ENCODE assay signal across 1 cellular context in the genomic region with DNA sequence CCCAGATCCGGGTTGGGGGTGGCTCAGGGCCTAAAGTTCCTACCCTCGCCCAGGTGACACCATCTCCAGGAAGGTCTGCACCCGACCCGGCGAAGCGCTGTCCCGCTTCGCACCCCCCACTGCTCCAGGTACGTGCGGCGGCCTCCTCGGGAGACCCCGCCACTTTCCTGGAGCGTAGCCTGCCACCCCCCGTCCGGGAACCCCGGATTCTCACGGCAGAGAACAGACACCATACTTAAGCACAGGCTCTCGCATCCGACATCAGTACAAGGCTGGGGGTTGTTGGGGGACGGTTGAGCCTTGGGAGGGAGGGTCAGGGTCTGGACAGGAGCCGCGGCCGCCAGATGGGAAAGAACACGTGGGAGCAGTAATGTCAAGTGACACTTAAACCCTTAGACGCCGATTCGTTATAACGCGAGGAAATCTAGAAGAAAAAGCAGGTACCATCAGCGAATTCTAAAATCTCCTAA.
TF ChIP-seq lines count a peak whose summit lies in the region.

No MANE protein-coding gene starts in this region.

TF ChIP-seq in GM12878, 131 proteins besides CTCF, POLR2A, EP300 and RAD21 (continued from another document):
- TF ChIP-seq, protein P1, sequence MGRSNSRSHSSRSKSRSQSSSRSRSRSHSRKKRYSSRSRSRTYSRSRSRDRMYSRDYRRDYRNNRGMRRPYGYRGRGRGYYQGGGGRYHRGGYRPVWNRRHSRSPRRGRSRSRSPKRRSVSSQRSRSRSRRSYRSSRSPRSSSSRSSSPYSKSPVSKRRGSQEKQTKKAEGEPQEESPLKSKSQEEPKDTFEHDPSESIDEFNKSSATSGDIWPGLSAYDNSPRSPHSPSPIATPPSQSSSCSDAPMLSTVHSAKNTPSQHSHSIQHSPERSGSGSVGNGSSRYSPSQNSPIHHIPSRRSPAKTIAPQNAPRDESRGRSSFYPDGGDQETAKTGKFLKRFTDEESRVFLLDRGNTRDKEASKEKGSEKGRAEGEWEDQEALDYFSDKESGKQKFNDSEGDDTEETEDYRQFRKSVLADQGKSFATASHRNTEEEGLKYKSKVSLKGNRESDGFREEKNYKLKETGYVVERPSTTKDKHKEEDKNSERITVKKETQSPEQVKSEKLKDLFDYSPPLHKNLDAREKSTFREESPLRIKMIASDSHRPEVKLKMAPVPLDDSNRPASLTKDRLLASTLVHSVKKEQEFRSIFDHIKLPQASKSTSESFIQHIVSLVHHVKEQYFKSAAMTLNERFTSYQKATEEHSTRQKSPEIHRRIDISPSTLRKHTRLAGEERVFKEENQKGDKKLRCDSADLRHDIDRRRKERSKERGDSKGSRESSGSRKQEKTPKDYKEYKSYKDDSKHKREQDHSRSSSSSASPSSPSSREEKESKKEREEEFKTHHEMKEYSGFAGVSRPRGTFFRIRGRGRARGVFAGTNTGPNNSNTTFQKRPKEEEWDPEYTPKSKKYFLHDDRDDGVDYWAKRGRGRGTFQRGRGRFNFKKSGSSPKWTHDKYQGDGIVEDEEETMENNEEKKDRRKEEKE (IDR thresholded peaks at IDR 0.05) = no peak
- no peak for TF ChIP-seq BACH1 (IDR thresholded peaks at IDR 0.05; ENCODE audit: borderline replicate concordance)
- no peak for TF ChIP-seq RFX5 (IDR thresholded peaks at IDR 0.05; ENCODE audit: low read depth, low read length)
- TF ChIP-seq, protein P2, sequence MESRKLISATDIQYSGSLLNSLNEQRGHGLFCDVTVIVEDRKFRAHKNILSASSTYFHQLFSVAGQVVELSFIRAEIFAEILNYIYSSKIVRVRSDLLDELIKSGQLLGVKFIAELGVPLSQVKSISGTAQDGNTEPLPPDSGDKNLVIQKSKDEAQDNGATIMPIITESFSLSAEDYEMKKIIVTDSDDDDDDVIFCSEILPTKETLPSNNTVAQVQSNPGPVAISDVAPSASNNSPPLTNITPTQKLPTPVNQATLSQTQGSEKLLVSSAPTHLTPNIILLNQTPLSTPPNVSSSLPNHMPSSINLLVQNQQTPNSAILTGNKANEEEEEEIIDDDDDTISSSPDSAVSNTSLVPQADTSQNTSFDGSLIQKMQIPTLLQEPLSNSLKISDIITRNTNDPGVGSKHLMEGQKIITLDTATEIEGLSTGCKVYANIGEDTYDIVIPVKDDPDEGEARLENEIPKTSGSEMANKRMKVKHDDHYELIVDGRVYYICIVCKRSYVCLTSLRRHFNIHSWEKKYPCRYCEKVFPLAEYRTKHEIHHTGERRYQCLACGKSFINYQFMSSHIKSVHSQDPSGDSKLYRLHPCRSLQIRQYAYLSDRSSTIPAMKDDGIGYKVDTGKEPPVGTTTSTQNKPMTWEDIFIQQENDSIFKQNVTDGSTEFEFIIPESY (IDR thresholded peaks at IDR 0.05) = no peak
- TF ChIP-seq ZNF274 (IDR thresholded peaks at IDR 0.05; ENCODE audit: insufficient read depth, insufficient read length) = no peak
- no peak for TF ChIP-seq YY1 (IDR thresholded peaks at IDR 0.05; ENCODE audit: low read depth, low read length)
- TF ChIP-seq KAT2A (conservative IDR thresholded peaks at IDR 0.05; ENCODE audit: control insufficient read depth, low read depth, low read length) = no peak
- no peak for TF ChIP-seq ZSCAN29 (IDR thresholded peaks at IDR 0.05)
- TF ChIP-seq, protein P3, sequence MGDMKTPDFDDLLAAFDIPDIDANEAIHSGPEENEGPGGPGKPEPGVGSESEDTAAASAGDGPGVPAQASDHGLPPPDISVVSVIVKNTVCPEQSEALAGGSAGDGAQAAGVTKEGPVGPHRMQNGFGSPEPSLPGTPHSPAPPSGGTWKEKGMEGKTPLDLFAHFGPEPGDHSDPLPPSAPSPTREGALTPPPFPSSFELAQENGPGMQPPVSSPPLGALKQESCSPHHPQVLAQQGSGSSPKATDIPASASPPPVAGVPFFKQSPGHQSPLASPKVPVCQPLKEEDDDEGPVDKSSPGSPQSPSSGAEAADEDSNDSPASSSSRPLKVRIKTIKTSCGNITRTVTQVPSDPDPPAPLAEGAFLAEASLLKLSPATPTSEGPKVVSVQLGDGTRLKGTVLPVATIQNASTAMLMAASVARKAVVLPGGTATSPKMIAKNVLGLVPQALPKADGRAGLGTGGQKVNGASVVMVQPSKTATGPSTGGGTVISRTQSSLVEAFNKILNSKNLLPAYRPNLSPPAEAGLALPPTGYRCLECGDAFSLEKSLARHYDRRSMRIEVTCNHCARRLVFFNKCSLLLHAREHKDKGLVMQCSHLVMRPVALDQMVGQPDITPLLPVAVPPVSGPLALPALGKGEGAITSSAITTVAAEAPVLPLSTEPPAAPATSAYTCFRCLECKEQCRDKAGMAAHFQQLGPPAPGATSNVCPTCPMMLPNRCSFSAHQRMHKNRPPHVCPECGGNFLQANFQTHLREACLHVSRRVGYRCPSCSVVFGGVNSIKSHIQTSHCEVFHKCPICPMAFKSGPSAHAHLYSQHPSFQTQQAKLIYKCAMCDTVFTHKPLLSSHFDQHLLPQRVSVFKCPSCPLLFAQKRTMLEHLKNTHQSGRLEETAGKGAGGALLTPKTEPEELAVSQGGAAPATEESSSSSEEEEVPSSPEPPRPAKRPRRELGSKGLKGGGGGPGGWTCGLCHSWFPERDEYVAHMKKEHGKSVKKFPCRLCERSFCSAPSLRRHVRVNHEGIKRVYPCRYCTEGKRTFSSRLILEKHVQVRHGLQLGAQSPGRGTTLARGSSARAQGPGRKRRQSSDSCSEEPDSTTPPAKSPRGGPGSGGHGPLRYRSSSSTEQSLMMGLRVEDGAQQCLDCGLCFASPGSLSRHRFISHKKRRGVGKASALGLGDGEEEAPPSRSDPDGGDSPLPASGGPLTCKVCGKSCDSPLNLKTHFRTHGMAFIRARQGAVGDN (IDR thresholded peaks at IDR 0.05) = peak; percentile 75
- TF ChIP-seq NRF1 (conservative IDR thresholded peaks at IDR 0.05; ENCODE audit: low read depth, low read length) = no peak
- no peak for TF ChIP-seq WRNIP1 (IDR thresholded peaks at IDR 0.05; ENCODE audit: borderline replicate concordance, low read depth, low read length)
- TF ChIP-seq NFXL1 (IDR thresholded peaks at IDR 0.05; ENCODE audit: borderline replicate concordance) = no peak
- no peak for TF ChIP-seq TCF7 (IDR thresholded peaks at IDR 0.05; ENCODE audit: borderline replicate concordance)
- TF ChIP-seq, protein P4, sequence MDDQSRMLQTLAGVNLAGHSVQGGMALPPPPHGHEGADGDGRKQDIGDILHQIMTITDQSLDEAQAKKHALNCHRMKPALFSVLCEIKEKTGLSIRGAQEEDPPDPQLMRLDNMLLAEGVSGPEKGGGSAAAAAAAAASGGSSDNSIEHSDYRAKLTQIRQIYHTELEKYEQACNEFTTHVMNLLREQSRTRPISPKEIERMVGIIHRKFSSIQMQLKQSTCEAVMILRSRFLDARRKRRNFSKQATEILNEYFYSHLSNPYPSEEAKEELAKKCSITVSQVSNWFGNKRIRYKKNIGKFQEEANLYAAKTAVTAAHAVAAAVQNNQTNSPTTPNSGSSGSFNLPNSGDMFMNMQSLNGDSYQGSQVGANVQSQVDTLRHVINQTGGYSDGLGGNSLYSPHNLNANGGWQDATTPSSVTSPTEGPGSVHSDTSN (IDR thresholded peaks at IDR 0.05; ENCODE audit: insufficient replicate concordance, low read depth, low read length) = no peak
- no peak for TF ChIP-seq CBX3 (IDR thresholded peaks at IDR 0.05; ENCODE audit: borderline replicate concordance, low read depth)
